Comparison of ENCODE assay signal across 26 cellular contexts in the genomic region with DNA sequence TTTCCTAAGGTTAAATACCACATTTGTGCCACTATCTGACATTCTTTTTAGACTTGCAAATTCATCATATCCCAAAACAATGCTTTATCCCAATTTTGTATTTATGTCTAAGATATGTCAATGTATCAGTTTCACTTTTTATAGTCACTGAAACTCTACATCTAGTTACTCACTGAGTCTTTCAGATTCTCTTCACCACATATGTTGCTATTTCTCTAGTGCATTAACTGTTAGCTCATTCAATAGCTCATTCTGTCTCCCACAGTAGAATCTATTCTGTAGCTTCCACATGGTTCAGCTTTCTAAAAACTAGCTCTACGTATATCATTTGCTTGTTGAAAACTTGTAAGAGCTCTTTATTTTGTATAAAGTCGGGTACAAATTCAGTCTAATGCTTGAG.
"Had no signal": no experiment of that assay in that cellular context is flagged by ENCODE, and none has a peak within 500 bp of the region (broad histone marks: within the 10 kb centered on the region; RNA-seq: fewer than 3 reads in every experiment).

No MANE protein-coding gene starts in this region.

- H3K27ac ChIP-seq: colonic mucosa, SK-N-MC had no signal

- DNase-seq: activated B cell treated with CpG ODN at 0.5 μM for 24 hours; activated CD4-positive, alpha-beta memory T cell treated with anti-CD3 and anti-CD28 coated beads for 36 hours; activated CD4-positive, alpha-beta T cell treated with anti-CD3 and anti-CD28 coated beads for 1 hour; activated CD4-positive, alpha-beta T cell treated with anti-CD3 and anti-CD28 coated beads, Interleukin-2, amount 10 ng/mL, durations not matched to agents 7 days and 5 days; activated CD8-positive, alpha-beta memory T cell treated with anti-CD3 and anti-CD28 coated beads for 24 hours; activated gamma-delta T cell; activated naive CD4-positive, alpha-beta T cell treated with anti-CD3 and anti-CD28 coated beads for 36 hours; activated T-cell treated with anti-CD3 and anti-CD28 coated beads, Interleukin-2, amount 50 U/mL, for 4 hours; colonic mucosa; dermis blood vessel endothelial cell; NCI-H1048; NCI-H146; NCI-H1930; NCI-H2171; NCI-H2227 treated with DMSO at 0.1 percent for 48 hours; NCI-H446 treated with DMSO at 0.1 percent for 48 hours; NCI-H524 treated with DMSO at 0.1 percent for 48 hours; NCI-H748 treated with DMSO at 0.1 percent for 48 hours; OCI-M1; RPMI8226; T-cell; T-helper 2 cell; T1000 had no signal

- H3K4me1 ChIP-seq: colonic mucosa had no signal

- H3K36me3 ChIP-seq: colonic mucosa had no signal

- H3K27me3 ChIP-seq: colonic mucosa had no signal

- ATAC-seq: activated T-cell treated with anti-CD3 and anti-CD28 coated beads, Interleukin-2, amount 50 U/mL, for 4 hours; Panc1; Right ventricle myocardium inferior; T-cell had no signal

- H3K9me3 ChIP-seq: colonic mucosa had no signal

- H3K4me3 ChIP-seq: colonic mucosa, SK-N-MC had no signal
